Comparison of ENCODE assay signal across 8 cellular contexts in genomic region chr1:153533689-153534201, GRCh38.
DNase-seq lines count a peak whose midpoint lies in the region; ATAC-seq lines count a peak whose summit lies in the region.

No MANE protein-coding gene starts in this region.

- H3K4me3 ChIP-seq in iPS-15b (ENCODE audit: low read depth, low read length), result peak overlapping the region; percentile 33

- H3K36me3 ChIP-seq in iPS-15b (ENCODE audit: control insufficient read depth, insufficient read depth, low read length), result peaks cover 2% of the 10 kb centered on the region

- no peaks in the 10 kb centered on the region for H3K27me3 Mint-ChIP-seq in stimulated activated naive B cell treated with anti-CD40 and anti-IgM and Interleukin-4, amounts not matched to agents 10 μg/mL and 1 μg/mL and 100 μg/mL, for 72 hours

- peaks cover 7 to 16% of the 10 kb centered on the region in 2 donors for H3K36me3 Mint-ChIP-seq in stimulated activated naive B cell treated with anti-CD40 and anti-IgM and Interleukin-4, amounts not matched to agents 10 μg/mL and 1 μg/mL and 100 μg/mL, for 72 hours

- DNase-seq in DMS153 treated with DMSO at 0.1 percent for 48 hours (lab: John Stamatoyannopoulos, UW; ENCODE audit: unreplicated experiment), result peak; percentile 66
- DNase-seq in NCI-H2171 treated with DMSO at 0.1 percent for 48 hours (lab: John Stamatoyannopoulos, UW), result peak; percentile 50
- DNase-seq in astrocyte of the hippocampus (ENCODE audit: low read depth, low spot score), result peak; percentile 93
- no peak for DNase-seq in stimulated activated naive B cell treated with anti-CD40 and anti-IgM and Interleukin-4, amounts not matched to agents 10 μg/mL and 1 μg/mL and 100 μg/mL, for 72 hours

- H3K4me3 Mint-ChIP-seq in stimulated activated naive B cell treated with anti-CD40 and anti-IgM and Interleukin-4, amounts not matched to agents 10 μg/mL and 1 μg/mL and 100 μg/mL, for 72 hours, result peak overlapping the region; percentile 11 to 47

- H3K4me1 Mint-ChIP-seq in stimulated activated naive B cell treated with anti-CD40 and anti-IgM and Interleukin-4, amounts not matched to agents 10 μg/mL and 1 μg/mL and 100 μg/mL, for 72 hours, result peaks cover 36 to 48% of the 10 kb centered on the region in 2 donors

- peaks cover 22% of the 10 kb centered on the region for H3K4me1 ChIP-seq in iPS-15b (ENCODE audit: control insufficient read depth, insufficient read depth, low read length)

- peaks cover 30% of the 10 kb centered on the region for H3K27me3 ChIP-seq in iPS-15b (ENCODE audit: control insufficient read depth, insufficient read depth, low read length)

- no peaks in the 10 kb centered on the region for H3K9me3 ChIP-seq in iPS-15b (ENCODE audit: control insufficient read depth, insufficient read depth, low read length)

- H3K9me3 Mint-ChIP-seq in stimulated activated naive B cell treated with anti-CD40 and anti-IgM and Interleukin-4, amounts not matched to agents 10 μg/mL and 1 μg/mL and 100 μg/mL, for 72 hours, result no peaks in the 10 kb centered on the region

- H3K9ac ChIP-seq in iPS-15b (ENCODE audit: low read depth, low read length), result no peak overlapping the region

- no peak for ATAC-seq in stimulated activated naive B cell treated with anti-CD40 and anti-IgM and Interleukin-4, amounts not matched to agents 10 μg/mL and 1 μg/mL and 100 μg/mL, for 72 hours (replicated peaks)
- ATAC-seq in HG02763 (IDR thresholded peaks at IDR 0.05; ENCODE audit: unreplicated experiment) (no peak), HG03135 (IDR thresholded peaks at IDR 0.05; ENCODE audit: unreplicated experiment) (no peak), GM19452 (IDR thresholded peaks at IDR 0.05; ENCODE audit: unreplicated experiment) (no peak)

- H3K27ac Mint-ChIP-seq in stimulated activated naive B cell treated with anti-CD40 and anti-IgM and Interleukin-4, amounts not matched to agents 10 μg/mL and 1 μg/mL and 100 μg/mL, for 72 hours, result no peak overlapping the region
